8 cellular contexts compared by ENCODE assay signal in genomic region chr5:139197710-139198669, GRCh38. TPM values are rescaled to one million over a fixed set of nuclear protein-coding genes. Genes with fewer than 3 reads are reported as not detected.
DNase-seq lines count a peak whose midpoint lies in the region; ATAC-seq and TF ChIP-seq lines count a peak whose summit lies in the region.

SIL1 (minus strand) TSS chr5:139198368; CDS start chr5:139127843, 70,525 bp downstream.

- CTCF ChIA-PET in activated CD4-positive, alpha-beta memory T cell treated with anti-CD3 and anti-CD28 coated beads for 36 hours (lab: Charles Lee): interaction anchor here (1.2 kb wide), 1 partner anchor 618 kb away, joined by 5 read pairs; no protein-coding TSS in a partner anchor

- peaks cover 14 to 25% (median 21%) of the 10 kb centered on the region in 4 donors for H3K4me1 Mint-ChIP-seq in CD4-positive, CD25-positive, alpha-beta regulatory T cell
- H3K4me1 Mint-ChIP-seq in activated CD4-positive, alpha-beta memory T cell treated with anti-CD3 and anti-CD28 coated beads for 36 hours (ENCODE audit: low read depth): peaks cover 20% of the 10 kb centered on the region

- peaks cover 0 to 1% (median 0%) of the 10 kb centered on the region in 7 donors for H3K9me3 Mint-ChIP-seq in CD4-positive, CD25-positive, alpha-beta regulatory T cell
- no peaks in the 10 kb centered on the region for H3K9me3 Mint-ChIP-seq in activated CD4-positive, alpha-beta memory T cell treated with anti-CD3 and anti-CD28 coated beads for 36 hours

- peaks cover 3% of the 10 kb centered on the region for H3K36me3 Mint-ChIP-seq in CD4-positive, CD25-positive, alpha-beta regulatory T cell
- H3K36me3 Mint-ChIP-seq in activated CD4-positive, alpha-beta memory T cell treated with anti-CD3 and anti-CD28 coated beads for 36 hours: peaks cover 10% of the 10 kb centered on the region

- H3K27me3 Mint-ChIP-seq in CD4-positive, CD25-positive, alpha-beta regulatory T cell: no peaks in the 10 kb centered on the region
- no peaks in the 10 kb centered on the region for H3K27me3 Mint-ChIP-seq in activated CD4-positive, alpha-beta memory T cell treated with anti-CD3 and anti-CD28 coated beads for 36 hours

- no peaks in the 10 kb centered on the region for H3K27me3 ChIP-seq in CD4-positive, CD25-positive, alpha-beta regulatory T cell (ENCODE audit: control insufficient read depth, insufficient read depth, low read length)
- no peaks in the 10 kb centered on the region for H3K27me3 ChIP-seq in liver (ENCODE audit: control insufficient read depth in 4 of 4, insufficient read depth in 4 of 4, low read length in 3 of 4)

- no peaks in the 10 kb centered on the region for H3K9me3 ChIP-seq in CD4-positive, CD25-positive, alpha-beta regulatory T cell (ENCODE audit: control insufficient read depth in 2 of 2, low read length in 2 of 2)
- no peaks in the 10 kb centered on the region for H3K9me3 ChIP-seq in liver (ENCODE audit: control insufficient read depth in 4 of 4, low read length in 3 of 4)

- peak within 1 kb of the TSS; percentile 88 to 95 (median 95) for H3K27ac Mint-ChIP-seq in CD4-positive, CD25-positive, alpha-beta regulatory T cell
- peak within 1 kb of the TSS; percentile 95 for H3K27ac Mint-ChIP-seq in activated CD4-positive, alpha-beta memory T cell treated with anti-CD3 and anti-CD28 coated beads for 36 hours

- ATAC-seq in CD4-positive, CD25-positive, alpha-beta regulatory T cell (ENCODE audit: low read depth in 2 of 2): peak; percentile 99
- ATAC-seq in GM19452 (IDR thresholded peaks at IDR 0.05; ENCODE audit: unreplicated experiment): peak; percentile 95

- no peaks in the 10 kb centered on the region for H3K36me3 ChIP-seq in CD4-positive, CD25-positive, alpha-beta regulatory T cell (ENCODE audit: control insufficient read depth, insufficient read depth, low read length)
- H3K36me3 ChIP-seq in liver (ENCODE audit: control insufficient read depth in 4 of 4, insufficient read depth in 3 of 4, low read depth in 1 of 4, low read length in 3 of 4): no peaks in the 10 kb centered on the region

- POLR2A ChIA-PET in activated CD4-positive, alpha-beta memory T cell treated with anti-CD3 and anti-CD28 coated beads for 36 hours (lab: Charles Lee): interaction anchor here (0.8 to 1.6 kb wide), 4 partner anchors 9 to 623 kb away, joined by 3 to 4 read pairs (median 4); partner anchors contain the start of gene HSPA9

- TF ChIP-seq CTCF in liver (IDR thresholded peaks at IDR 0.05; ENCODE audit: low read depth, low read length, missing input control): no peak

- peak within 1 kb of the TSS; percentile 73 to 96 (median 88) for H3K4me3 Mint-ChIP-seq in CD4-positive, CD25-positive, alpha-beta regulatory T cell
- H3K4me3 Mint-ChIP-seq in activated CD4-positive, alpha-beta memory T cell treated with anti-CD3 and anti-CD28 coated beads for 36 hours: peak within 1 kb of the TSS; percentile 98

- TF ChIP-seq RAD21 in liver (IDR thresholded peaks at IDR 0.05): peak in 1 of 2 donors; percentile 17

- peak within 1 kb of the TSS; percentile 78 for H3K27ac ChIP-seq in CD4-positive, CD25-positive, alpha-beta regulatory T cell (ENCODE audit: insufficient read depth, low read length, poor library complexity, severe bottlenecking)
- H3K27ac ChIP-seq in liver (ENCODE audit: low read depth in 1 of 2, low read length in 2 of 2): peak within 1 kb of the TSS; percentile 93 to 95

- peak within 1 kb of the TSS; percentile 96 for H3K4me3 ChIP-seq in CD4-positive, CD25-positive, alpha-beta regulatory T cell (ENCODE audit: low read depth, low read length)
- peak within 1 kb of the TSS; percentile 69 to 82 (median 79) for H3K4me3 ChIP-seq in liver (ENCODE audit: low read depth in 1 of 3, low read length in 3 of 3)

- H3K4me1 ChIP-seq in CD4-positive, CD25-positive, alpha-beta regulatory T cell (ENCODE audit: control insufficient read depth, insufficient read depth, low read length, poor library complexity, severe bottlenecking): peaks cover 15% of the 10 kb centered on the region
- H3K4me1 ChIP-seq in liver (ENCODE audit: control insufficient read depth in 4 of 4, insufficient read depth in 4 of 4, low read length in 3 of 4): peaks cover 2 to 14% (median 3%) of the 10 kb centered on the region in 4 donors

- under 1% methylated on average over 61 of the region's 61 CpGs for WGBS in liver

- peak within 1 kb of the TSS; percentile 83 to 97 for H3K9ac ChIP-seq in liver (ENCODE audit: low read depth in 1 of 2, low read length in 2 of 2)

- peak; percentile 90 to 96 (median 93) for DNase-seq in CD4-positive, CD25-positive, alpha-beta regulatory T cell
- DNase-seq in HK-2 (ENCODE audit: unreplicated experiment) (peak; percentile 92), NCI-H82 treated with DMSO at 0.1 percent for 48 hours (lab: John Stamatoyannopoulos, UW; ENCODE audit: unreplicated experiment) (peak; percentile 76), dermis microvascular lymphatic vessel endothelial cell (ENCODE audit: low read depth in 2 of 2) (peak; percentile 86 to 97)
- peak; percentile 99 for DNase-seq in activated CD4-positive, alpha-beta memory T cell treated with anti-CD3 and anti-CD28 coated beads for 36 hours
- peak; percentile 98 for DNase-seq in stimulated activated CD4-positive, alpha-beta T cell treated with anti-CD3 and anti-CD28 coated beads, Interleukin-4, amount 100 ng/mL, for 1 hour

- intact Hi-C loops in activated CD4-positive, alpha-beta memory T cell treated with anti-CD3 and anti-CD28 coated beads for 36 hours (cut with micrococcal nuclease): loop anchor here (1.0 to 5.0 kb wide), 4 partner anchors 49 to 241 kb away; partner anchors contain the start of gene DNAJC18

TF ChIP-seq in liver, 16 proteins besides CTCF, POLR2A, EP300 and RAD21 (continues in another document):
- TF ChIP-seq ATF3 (IDR thresholded peaks at IDR 0.05) (no peak), JUND (IDR thresholded peaks at IDR 0.05) (no peak), ZBTB33 (IDR thresholded peaks at IDR 0.05) (no peak), REST (IDR thresholded peaks at IDR 0.05) (peak; percentile 67), GABPA (IDR thresholded peaks at IDR 0.05 in 1 of 2, conservative IDR thresholded peaks at IDR 0.05 in 1 of 2) (peak in 1 of 2 donors; percentile 22), FOXA2 (IDR thresholded peaks at IDR 0.05) (no peak), HNF4G (IDR thresholded peaks at IDR 0.05) (no peak), SP1 (IDR thresholded peaks at IDR 0.05) (peak; percentile 48), EGR1 (IDR thresholded peaks at IDR 0.05; ENCODE audit: low read depth in 2 of 2) (no peak), NR2F2 (IDR thresholded peaks at IDR 0.05) (no peak), YY1 (IDR thresholded peaks at IDR 0.05) (no peak), RXRA (IDR thresholded peaks at IDR 0.05) (no peak), FOXA1 (IDR thresholded peaks at IDR 0.05) (no peak), MAX (IDR thresholded peaks at IDR 0.05) (peak; percentile 39)

RNA-seq across cellular contexts. Expression of gene SIL1, which starts in this region (rescaled TPM):
- 12.3 TPM for total RNA-seq in CD4-positive, CD25-positive, alpha-beta regulatory T cell
- polyA plus RNA-seq in CD4-positive, CD25-positive, alpha-beta regulatory T cell: 10 to 100 TPM in 3 of 4 donors, 1 to 10 TPM in 1; 9.8 to 12.3 (median 11.0) TPM
- 10 to 100 TPM; 27.2 to 30.3 TPM for total RNA-seq in activated CD4-positive, alpha-beta memory T cell treated with anti-CD3 and anti-CD28 coated beads for 36 hours
- total RNA-seq in dermis microvascular lymphatic vessel endothelial cell: 43.4 and 62.7 TPM in 2 replicates
- 10 to 100 TPM; 38.1 to 69.5 TPM for total RNA-seq in liver
- polyA plus RNA-seq in liver: 10 to 100 TPM; 82.8 to 95.1 TPM

Comparison
In these comparisons a context has a peak if more than half of its experiments do, and no peak if none do; other contexts are left out.
1. Peak in every context shown above with its lines: DNase-seq, ATAC-seq, H3K4me3 ChIP-seq and H3K27ac ChIP-seq.
2. RNA of gene SIL1 (polyA plus RNA-seq): 82.8 to 95.1 TPM in liver; 9.8 to 12.3 TPM in CD4-positive, CD25-positive, alpha-beta regulatory T cell; every median in the first group is over 4 times any median in the second.